Comparison of ENCODE assay signal across 20 cellular contexts in the genomic region with DNA sequence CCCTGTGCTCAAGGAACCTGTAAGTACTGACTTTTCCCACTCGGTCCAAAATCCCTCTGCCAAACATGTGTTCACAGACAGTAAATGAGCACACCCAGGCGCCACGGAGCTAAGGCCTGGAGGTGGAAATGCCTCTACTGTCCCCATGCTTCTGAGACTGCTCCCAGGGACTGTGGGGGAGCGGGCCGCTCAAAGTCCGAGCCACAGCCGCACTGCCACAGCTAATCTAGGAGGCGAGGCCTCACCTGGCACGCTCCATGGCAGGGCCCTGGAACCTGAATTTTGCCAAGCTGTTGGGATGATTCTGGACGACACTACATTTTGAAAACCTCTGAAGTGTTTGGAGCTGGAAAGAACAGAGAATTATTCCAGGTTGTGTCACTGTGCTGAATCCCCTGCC.
"Had no signal": no experiment of that assay in that cellular context is flagged by ENCODE, and none has a peak within 500 bp of the region (broad histone marks: within the 10 kb centered on the region; RNA-seq: fewer than 3 reads in every experiment).

No MANE protein-coding gene starts in this region.

- H3K27ac Mint-ChIP-seq: activated CD8-positive, alpha-beta T cell treated with anti-CD3 and anti-CD28 coated beads for 36 hours; activated naive CD8-positive, alpha-beta T cell treated with anti-CD3 and anti-CD28 coated beads, Interleukin-2, amount 50 U/mL, for 24 hours; activated T-helper 1 cell treated with anti-CD3 and anti-CD28 coated beads, Interleukin-12 subunit alpha, Interleukin-12 subunit beta, Interleukin-2, Interleukin-4 antibody, amounts not matched to agents 30 ng/mL and 10 ng/mL and 1 ng/mL, durations not matched to agents 14 hours and 24 hours and 36 hours; natural killer cell treated with Interleukin-12 subunit alpha and Interleukin-12 subunit beta and Interleukin-15 and Interleukin-18, amount 100 ng/mL, for 72 hours; progenitor cell of endocrine pancreas; T-helper 2 cell treated with Interferon-gamma antibody and Interleukin-4, amounts not matched to agents 5 μg/mL and 100 μg/mL, for 36 hours had no signal

- H3K4me3 Mint-ChIP-seq: activated CD8-positive, alpha-beta T cell treated with anti-CD3 and anti-CD28 coated beads for 36 hours; activated naive CD8-positive, alpha-beta T cell treated with anti-CD3 and anti-CD28 coated beads, Interleukin-2, amount 50 U/mL, for 24 hours; activated T-helper 1 cell treated with anti-CD3 and anti-CD28 coated beads, Interleukin-12 subunit alpha, Interleukin-12 subunit beta, Interleukin-2, Interleukin-4 antibody, amounts not matched to agents 30 ng/mL and 10 ng/mL and 1 ng/mL, durations not matched to agents 14 hours and 24 hours and 36 hours; immature natural killer cell; natural killer cell treated with Interleukin-12 subunit alpha and Interleukin-12 subunit beta and Interleukin-15 and Interleukin-18, amount 100 ng/mL, for 72 hours; T-helper 2 cell treated with Interferon-gamma antibody and Interleukin-4, amounts not matched to agents 5 μg/mL and 100 μg/mL, for 36 hours had no signal

- H3K9me3 ChIP-seq: gastroesophageal sphincter, testis had no signal

- DNase-seq: activated CD8-positive, alpha-beta memory T cell treated with anti-CD3 and anti-CD28 coated beads, Interleukin-2, amount 50 U/mL, for 4 hours; activated CD8-positive, alpha-beta T cell treated with anti-CD3 and anti-CD28 coated beads for 36 hours; activated naive CD4-positive, alpha-beta T cell; activated naive CD8-positive, alpha-beta T cell treated with anti-CD3 and anti-CD28 coated beads, Interleukin-2, amount 50 U/mL, for 24 hours; effector CD8-positive, alpha-beta T cell; immature natural killer cell; left colon; occipital lobe; right cardiac atrium; stimulated activated naive CD4-positive, alpha-beta T cell treated with Interleukin-2 at 50 U/mL for 16 hours; SW 1271; testis had no signal

- H3K36me3 Mint-ChIP-seq: natural killer cell treated with Interleukin-12 subunit alpha and Interleukin-12 subunit beta and Interleukin-15 and Interleukin-18, amount 100 ng/mL, for 72 hours had no signal

- H3K27me3 Mint-ChIP-seq: activated CD8-positive, alpha-beta T cell treated with anti-CD3 and anti-CD28 coated beads for 36 hours; activated naive CD8-positive, alpha-beta T cell treated with anti-CD3 and anti-CD28 coated beads, Interleukin-2, amount 50 U/mL, for 24 hours; natural killer cell treated with Interleukin-12 subunit alpha and Interleukin-12 subunit beta and Interleukin-15 and Interleukin-18, amount 100 ng/mL, for 72 hours; progenitor cell of endocrine pancreas had no signal

- H3K27me3 ChIP-seq: gastroesophageal sphincter, testis had no signal

- H3K4me1 Mint-ChIP-seq: activated naive CD8-positive, alpha-beta T cell treated with anti-CD3 and anti-CD28 coated beads, Interleukin-2, amount 50 U/mL, for 24 hours; immature natural killer cell had no signal

- FAIRE-seq: astrocyte, urothelium cell line had no signal

- H3K9me3 Mint-ChIP-seq: activated CD8-positive, alpha-beta T cell treated with anti-CD3 and anti-CD28 coated beads for 36 hours; activated naive CD8-positive, alpha-beta T cell treated with anti-CD3 and anti-CD28 coated beads, Interleukin-2, amount 50 U/mL, for 24 hours; activated T-helper 1 cell treated with anti-CD3 and anti-CD28 coated beads, Interleukin-12 subunit alpha, Interleukin-12 subunit beta, Interleukin-2, Interleukin-4 antibody, amounts not matched to agents 30 ng/mL and 10 ng/mL and 1 ng/mL, durations not matched to agents 14 hours and 24 hours and 36 hours; immature natural killer cell; natural killer cell treated with Interleukin-12 subunit alpha and Interleukin-12 subunit beta and Interleukin-15 and Interleukin-18, amount 100 ng/mL, for 72 hours; T-helper 2 cell treated with Interferon-gamma antibody and Interleukin-4, amounts not matched to agents 5 μg/mL and 100 μg/mL, for 36 hours had no signal

- H3K4me3 ChIP-seq: coronary artery, gastroesophageal sphincter, testis had no signal

- ATAC-seq: activated CD8-positive, alpha-beta T cell treated with anti-CD3 and anti-CD28 coated beads for 36 hours; left colon; natural killer cell treated with Interleukin-12 subunit alpha and Interleukin-12 subunit beta and Interleukin-15 and Interleukin-18, amount 100 ng/mL, for 72 hours; right cardiac atrium had no signal

- H3K27ac ChIP-seq: testis had no signal
